Comparison of ENCODE assay signal across 18 cellular contexts in the genomic region with DNA sequence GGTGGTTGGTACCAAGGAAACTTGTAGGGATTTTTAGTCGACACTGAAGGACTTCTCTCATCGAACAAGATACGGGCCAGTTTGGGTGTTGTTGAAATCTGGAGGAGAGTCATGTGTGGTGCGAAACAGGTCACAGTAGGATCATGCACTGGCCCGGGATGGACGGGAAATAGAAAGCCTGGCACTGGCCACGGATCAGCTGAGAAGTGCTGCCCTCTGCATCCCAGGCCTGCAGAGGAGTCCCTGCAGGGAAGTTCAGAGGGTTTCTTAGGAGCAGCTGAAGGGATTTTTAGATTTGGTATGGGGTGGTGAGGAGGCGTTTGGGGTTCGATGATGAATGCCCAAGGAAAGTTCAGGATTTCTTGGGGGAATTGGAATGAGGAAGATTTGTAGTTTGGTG.
"Had no signal": no experiment of that assay in that cellular context is flagged by ENCODE, and none has a peak within 500 bp of the region (broad histone marks: within the 10 kb centered on the region; RNA-seq: fewer than 3 reads in every experiment).

No MANE protein-coding gene starts in this region.

- ATAC-seq: activated CD8-positive, alpha-beta memory T cell treated with anti-CD3 and anti-CD28 coated beads, Interleukin-2, amount 10 ng/mL, durations not matched to agents 7 days and 5 days; activated CD8-positive, alpha-beta T cell treated with anti-CD3 and anti-CD28 coated beads for 36 hours; activated naive CD8-positive, alpha-beta T cell treated with anti-CD3 and anti-CD28 coated beads, Interleukin-2, amount 50 U/mL, for 24 hours; gastrocnemius medialis had no signal

- H3K36me3 Mint-ChIP-seq: activated CD8-positive, alpha-beta memory T cell treated with anti-CD3 and anti-CD28 coated beads, Interleukin-2, amount 10 ng/mL, durations not matched to agents 7 days and 5 days had no signal

- H3K27ac Mint-ChIP-seq: activated B cell treated with CpG ODN at 0.5 μM for 24 hours; activated CD8-positive, alpha-beta memory T cell treated with anti-CD3 and anti-CD28 coated beads, Interleukin-2, amount 10 ng/mL, durations not matched to agents 7 days and 5 days; activated CD8-positive, alpha-beta T cell treated with anti-CD3 and anti-CD28 coated beads for 36 hours; activated naive CD8-positive, alpha-beta T cell treated with anti-CD3 and anti-CD28 coated beads, Interleukin-2, amount 50 U/mL, for 24 hours; activated T-helper 1 cell treated with anti-CD3 and anti-CD28 coated beads, Interleukin-12 subunit alpha, Interleukin-12 subunit beta, Interleukin-2, Interleukin-4 antibody, amounts not matched to agents 30 ng/mL and 10 ng/mL and 1 ng/mL, durations not matched to agents 14 hours and 24 hours and 36 hours had no signal

- H3K4me1 Mint-ChIP-seq: activated B cell treated with CpG ODN at 0.5 μM for 24 hours; activated CD8-positive, alpha-beta memory T cell treated with anti-CD3 and anti-CD28 coated beads, Interleukin-2, amount 10 ng/mL, durations not matched to agents 7 days and 5 days; activated naive CD8-positive, alpha-beta T cell treated with anti-CD3 and anti-CD28 coated beads, Interleukin-2, amount 50 U/mL, for 24 hours had no signal

- H3K9me3 Mint-ChIP-seq: activated B cell treated with CpG ODN at 0.5 μM for 24 hours; activated CD8-positive, alpha-beta T cell treated with anti-CD3 and anti-CD28 coated beads for 36 hours; activated naive CD8-positive, alpha-beta T cell treated with anti-CD3 and anti-CD28 coated beads, Interleukin-2, amount 50 U/mL, for 24 hours; activated T-helper 1 cell treated with anti-CD3 and anti-CD28 coated beads, Interleukin-12 subunit alpha, Interleukin-12 subunit beta, Interleukin-2, Interleukin-4 antibody, amounts not matched to agents 30 ng/mL and 10 ng/mL and 1 ng/mL, durations not matched to agents 14 hours and 24 hours and 36 hours had no signal

- H3K4me3 Mint-ChIP-seq: activated B cell treated with CpG ODN at 0.5 μM for 24 hours; activated CD8-positive, alpha-beta memory T cell treated with anti-CD3 and anti-CD28 coated beads, Interleukin-2, amount 10 ng/mL, durations not matched to agents 7 days and 5 days; activated CD8-positive, alpha-beta T cell treated with anti-CD3 and anti-CD28 coated beads for 36 hours; activated naive CD8-positive, alpha-beta T cell treated with anti-CD3 and anti-CD28 coated beads, Interleukin-2, amount 50 U/mL, for 24 hours; activated T-helper 1 cell treated with anti-CD3 and anti-CD28 coated beads, Interleukin-12 subunit alpha, Interleukin-12 subunit beta, Interleukin-2, Interleukin-4 antibody, amounts not matched to agents 30 ng/mL and 10 ng/mL and 1 ng/mL, durations not matched to agents 14 hours and 24 hours and 36 hours had no signal

- DNase-seq: activated B cell treated with CpG ODN at 0.5 μM for 24 hours; activated CD4-positive, alpha-beta T cell treated with anti-CD3 and anti-CD28 coated beads for 4 hours; activated CD8-positive, alpha-beta memory T cell treated with anti-CD3 and anti-CD28 coated beads, Interleukin-2, amount 10 ng/mL, durations not matched to agents 7 days and 5 days; activated CD8-positive, alpha-beta T cell treated with anti-CD3 and anti-CD28 coated beads for 36 hours; activated gamma-delta T cell; activated naive CD4-positive, alpha-beta T cell treated with anti-CD3 and anti-CD28 coated beads, Interleukin-2, amount 50 U/mL, for 16 hours; activated naive CD8-positive, alpha-beta T cell treated with anti-CD3 and anti-CD28 coated beads, Interleukin-2, amount 50 U/mL, for 24 hours; activated T-cell treated with anti-CD3 and anti-CD28 coated beads for 4 hours; effector memory CD4-positive, alpha-beta T cell; esophagus squamous epithelium; gastrocnemius medialis; mesenchymal stem cell; stimulated activated CD4-positive, alpha-beta T cell treated with anti-CD3 and anti-CD28 coated beads, Interleukin-4, amount 100 ng/mL, for 1 hour; stimulated activated naive CD4-positive, alpha-beta T cell; T-helper 1 cell; testis; trophoblast cell had no signal
